In the genomic region with DNA sequence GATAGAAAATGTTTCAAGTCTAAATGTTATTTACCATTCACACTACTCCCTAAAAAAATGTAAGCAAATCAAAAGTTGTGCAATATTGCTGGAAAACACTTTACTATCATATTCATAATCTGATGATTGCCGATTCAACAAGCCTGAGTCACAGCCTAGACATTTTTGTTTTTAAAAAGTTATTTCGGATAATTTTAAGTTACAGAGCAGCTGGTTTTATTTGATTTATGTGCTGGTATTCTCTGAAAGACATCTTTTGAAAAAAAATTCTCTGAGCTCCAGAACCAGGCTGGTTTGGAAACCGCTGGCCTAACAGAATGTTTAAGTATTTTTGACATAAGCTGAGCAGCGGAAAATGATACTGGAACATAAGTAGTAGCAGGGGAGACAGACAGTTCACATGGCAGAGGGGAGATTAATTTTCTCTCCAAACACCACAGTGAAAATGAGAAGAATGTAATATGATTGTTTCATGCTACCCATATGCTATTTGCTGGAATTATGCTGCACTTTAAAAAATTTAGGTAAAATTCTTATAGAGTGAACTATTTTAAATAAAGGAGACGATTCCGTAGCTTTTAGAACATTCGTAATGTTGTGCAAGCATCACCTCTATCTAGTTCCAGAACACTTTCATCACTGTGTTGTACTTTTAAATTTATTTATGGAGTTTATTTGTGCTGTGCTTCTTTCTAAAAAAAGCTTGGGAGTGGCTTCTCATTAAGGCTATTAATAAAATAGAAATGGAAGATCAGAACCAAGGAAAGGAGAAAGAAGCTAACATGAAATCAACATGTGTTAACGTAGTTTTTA, we compare ENCODE assay signal across 14 cellular contexts. TPM values are rescaled to one million over a fixed set of nuclear protein-coding genes. Genes with fewer than 3 reads are reported as not detected.
DNase-seq lines count a peak whose midpoint lies in the region; ATAC-seq, FAIRE-seq and TF ChIP-seq lines count a peak whose summit lies in the region.
"Had no signal": no experiment of that assay in that cellular context is flagged by ENCODE, and none has a peak within 500 bp of the region (broad histone marks: within the 10 kb centered on the region; RNA-seq: fewer than 3 reads in every experiment).

No MANE protein-coding gene starts in this region.

- FAIRE-seq in pancreas (lab: Jason Lieb, UNC) = no peak

- H3K36me3 ChIP-seq in GM23248 (ENCODE audit: low read depth) = no peaks in the 10 kb centered on the region
- no peaks in the 10 kb centered on the region for H3K36me3 ChIP-seq in brain microvascular endothelial cell (replicated peaks)
- H3K36me3 ChIP-seq in heart left ventricle = no peaks in the 10 kb centered on the region
- H3K36me3 ChIP-seq in pancreas = no peaks in the 10 kb centered on the region
- H3K36me3 ChIP-seq: HAP-1 had no signal

- H3K79me2 ChIP-seq in GM23248 (ENCODE audit: insufficient read depth) = peaks cover 12% of the 10 kb centered on the region

- H3K4me3 ChIP-seq in GM23248 (peak overlapping the region; percentile 60), brain microvascular endothelial cell (ENCODE audit: low read depth, low read length) (no peak overlapping the region), heart left ventricle (peak overlapping the region in 11 of 12 donors; percentile 2 to 41 (median 27)), pancreas (no peak overlapping the region)
- H3K4me3 ChIP-seq: HAP-1 had no signal

- peak overlapping the region; percentile 82 for H3K4me2 ChIP-seq in GM23248 (ENCODE audit: unreplicated experiment)

- no peaks in the 10 kb centered on the region for H3K9me2 ChIP-seq in GM23248 (ENCODE audit: insufficient read depth)

- no peaks in the 10 kb centered on the region for H4K20me1 ChIP-seq in GM23248 (ENCODE audit: insufficient read depth)

- no peaks in the 10 kb centered on the region for H3K9me3 ChIP-seq in GM23248 (ENCODE audit: low read depth)
- H3K9me3 ChIP-seq in heart left ventricle = peaks cover 0 to 7% (median 0%) of the 10 kb centered on the region in 12 donors
- H3K9me3 ChIP-seq in pancreas = no peaks in the 10 kb centered on the region
- H3K9me3 ChIP-seq: HAP-1 had no signal

- TF ChIP-seq CTCF in brain microvascular endothelial cell (IDR thresholded peaks at IDR 0.05; ENCODE audit: low read depth, low read length, missing control alignments) = no peak
- TF ChIP-seq CTCF in heart left ventricle (IDR thresholded peaks at IDR 0.05) = no peak
- TF ChIP-seq CTCF in pancreas (IDR thresholded peaks at IDR 0.05) = no peak

- DNase-seq in GM23248 (peak; percentile 59), brain microvascular endothelial cell (peak; percentile 5), heart left ventricle (no peak), pancreas (no peak), HPDE6-E6E7 (ENCODE audit: extremely low spot score) (no peak)
- DNase-seq in activated effector memory CD4-positive, alpha-beta T cell treated with anti-CD3 and anti-CD28 coated beads, Interleukin-2, amount 50 U/mL, for 16 hours = no peak
- DNase-seq in stimulated activated CD4-positive, alpha-beta T cell treated with anti-CD3 and anti-CD28 coated beads, Interleukin-1b, Interleukin-23, amount 100 ng/mL, for 48 hours = no peak
- DNase-seq: activated CD8-positive, alpha-beta memory T cell treated with anti-CD3 and anti-CD28 coated beads, Interleukin-2, amount 10 ng/mL, durations not matched to agents 7 days and 5 days; hippocampal formation; NCI-H1105; NCI-H510A had no signal

- TF ChIP-seq POLR2A in heart left ventricle (IDR thresholded peaks at IDR 0.05) = no peak

- H3K27me3 ChIP-seq in GM23248 (replicated peaks; ENCODE audit: insufficient read depth) = no peaks in the 10 kb centered on the region
- H3K27me3 ChIP-seq in brain microvascular endothelial cell (replicated peaks) = no peaks in the 10 kb centered on the region
- H3K27me3 ChIP-seq in heart left ventricle = no peaks in the 10 kb centered on the region
- no peaks in the 10 kb centered on the region for H3K27me3 ChIP-seq in pancreas

- peak overlapping the region; percentile 64 for H2AFZ ChIP-seq in GM23248

- 10% methylated on average over 8 of the region's 8 CpGs for whole genome bisulfite sequencing in GM23248 (ENCODE audit: low coverage in 1 of 2, low lambda C conversion rate in 2 of 2, missing lambda C conversion rate in 2 of 2), 2 experiments
- WGBS in heart left ventricle, 4 donors = 33 to 47% (median 34%) methylated on average over 8 of the region's 8 CpGs
- 50 to 60% methylated on average over 8 of the region's 8 CpGs for WGBS in pancreas, 2 donors

- peak; percentile 63 to 79 (median 74) for ATAC-seq in heart left ventricle
- ATAC-seq in pancreas = no peak
- no peak for ATAC-seq in HG02588 (IDR thresholded peaks at IDR 0.05; ENCODE audit: unreplicated experiment)
- ATAC-seq: activated CD8-positive, alpha-beta memory T cell treated with anti-CD3 and anti-CD28 coated beads, Interleukin-2, amount 10 ng/mL, durations not matched to agents 7 days and 5 days; stimulated activated memory B cell treated with anti-CD40 and anti-IgM and Interleukin-4, amounts not matched to agents 10 μg/mL and 1 μg/mL and 100 μg/mL, for 72 hours had no signal

- in situ Hi-C loops in GM23248 (cut with MboI) (no loop called here), brain microvascular endothelial cell (cut with HindIII; ENCODE audit: low pct_ligation_motif_present, low sequenced_read_pairs) (no loop called here)

- H3K27ac ChIP-seq in GM23248 (peak overlapping the region; percentile 18), brain microvascular endothelial cell (no peak overlapping the region), heart left ventricle (peak overlapping the region; percentile 69 to 87 (median 82)), pancreas (peak overlapping the region in 3 of 4 donors; percentile 0 to 45 (median 8))

- H3K9ac ChIP-seq in GM23248 = peak overlapping the region; percentile 56

- peaks cover 16% of the 10 kb centered on the region for H3K4me1 ChIP-seq in GM23248 (ENCODE audit: insufficient read depth)
- H3K4me1 ChIP-seq in heart left ventricle = peaks cover 0 to 43% (median 20%) of the 10 kb centered on the region in 12 donors
- peaks cover 0 to 31% (median 25%) of the 10 kb centered on the region in 3 donors for H3K4me1 ChIP-seq in pancreas
- H3K4me1 ChIP-seq: HAP-1 had no signal

- intact Hi-C loops in heart left ventricle (cut with DNase I) (loop anchor here in 1 of 10 donors (5.0 kb wide), 1 partner anchor 34 kb away; no protein-coding TSS in a partner anchor), pancreas (cut with DNase I) (no loop called here)

- H3F3A ChIP-seq in GM23248 (ENCODE audit: insufficient read depth) = peaks cover 9% of the 10 kb centered on the region

RNA-seq across cellular contexts. Expression of a gene that starts 36.0 kb away (rescaled TPM):
- 13.5 and 19.3 TPM in 2 replicates for total RNA-seq in GM23248 (2014; rRNA removed; shearing (Covaris generic))
- polyA plus RNA-seq in GM23248 (2016; fragmentation: Nextera tagmentation; extraction: Ambion mirVana) (5.5 and 6.7 TPM in 2 replicates), heart left ventricle (10 to 100 TPM; 26.8 to 31.9 TPM), pancreas (10 to 100 TPM in 1 of 2 donors, 1 to 10 TPM in 1; 9.4 to 18.4 TPM)
- total RNA-seq in heart left ventricle (100 to 1,000 TPM in 3 of 9 donors, 10 to 100 TPM in 6; 52.9 to 158 (median 85.6) TPM), pancreas (10 to 100 TPM in 4 of 6 donors, 1 to 10 TPM in 2; 8.2 to 19.7 (median 10.5) TPM)

Comparison
In these comparisons a context has a peak if more than half of its experiments do, and no peak if none do; other contexts are left out.
1. DNase-seq: peak in GM23248 (single experiment) and brain microvascular endothelial cell (single experiment); none in heart left ventricle (0 of 5), pancreas (0 of 6), activated effector memory CD4-positive, alpha-beta T cell treated with anti-CD3 and anti-CD28 coated beads, Interleukin-2, amount 50 U/mL, for 16 hours (single experiment), HPDE6-E6E7 (single experiment) and stimulated activated CD4-positive, alpha-beta T cell treated with anti-CD3 and anti-CD28 coated beads, Interleukin-1b, Interleukin-23, amount 100 ng/mL, for 48 hours (single experiment).
2. H3K4me3 ChIP-seq: peak in GM23248 (single experiment) and heart left ventricle (11 of 12); none in brain microvascular endothelial cell (single experiment) and pancreas (0 of 4).
3. ATAC-seq: peak in heart left ventricle (4 of 4); none in pancreas (0 of 4) and HG02588 (single experiment).